Comparison of ENCODE assay signal across 29 cellular contexts in the genomic region with DNA sequence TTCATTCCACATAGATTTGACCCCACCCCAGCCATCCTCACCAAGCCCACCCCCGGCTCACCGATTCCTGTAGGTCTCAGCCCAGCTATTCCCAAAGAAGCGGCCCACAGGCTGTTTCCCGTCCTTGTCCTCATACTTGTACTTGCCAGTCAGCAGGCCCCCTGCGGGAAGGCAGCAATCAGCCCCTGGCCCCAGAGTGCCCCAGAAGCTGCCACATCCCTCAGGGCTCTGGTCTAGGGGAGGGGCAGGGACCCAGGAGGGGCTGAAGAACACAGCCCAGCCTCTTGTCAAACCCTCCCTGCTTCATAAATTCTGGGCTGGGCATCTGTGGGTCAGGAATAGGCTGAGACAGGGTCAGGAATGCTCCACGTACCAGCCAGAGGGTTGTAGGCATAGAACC. TPM values are rescaled to one million over a fixed set of nuclear protein-coding genes. Genes with fewer than 3 reads are reported as not detected.
"Had no signal": no experiment of that assay in that cellular context is flagged by ENCODE, and none has a peak within 500 bp of the region (broad histone marks: within the 10 kb centered on the region; RNA-seq: fewer than 3 reads in every experiment).

No MANE protein-coding gene starts in this region.

- H3K4me3 ChIP-seq: left lung, lower lobe of right lung, neural progenitor cell, ovary, right atrium auricular region, right lobe of liver, spleen, suprapubic skin, thoracic aorta, tibial artery, upper lobe of right lung had no signal

- H3K9ac ChIP-seq: neural progenitor cell had no signal

- H3K36me3 ChIP-seq: neural progenitor cell, ovary had no signal

- H3K4me2 ChIP-seq: neural progenitor cell had no signal

- H3K27ac Mint-ChIP-seq: immature natural killer cell; nephron progenitor cell; neural progenitor cell; progenitor cell of endocrine pancreas; stimulated activated effector memory CD8-positive, alpha-beta T cell treated with anti-CD3 and anti-CD28 coated beads, Interleukin-12 subunit alpha, Interleukin-12 subunit beta, amount 100 ng/mL, for 72 hours; stimulated activated naive CD8-positive, alpha-beta T cell treated with anti-CD3 and anti-CD28 coated beads, Interleukin-15, Interleukin-2, amounts not matched to agents 100 ng/mL and 50 ng/mL, for 24 hours had no signal

- H2AFZ ChIP-seq: neural progenitor cell had no signal

- DNase-seq: hypothalamus; immature natural killer cell; kidney; left colon; left lung; lower lobe of right lung; mammary epithelial cell; mesenchymal stem cell; nephron progenitor cell; occipital lobe; right lobe of liver; small intestine; spleen; stimulated activated CD4-positive, alpha-beta T cell treated with anti-CD3 and anti-CD28 coated beads, Interleukin-4, amount 100 ng/mL, for 24 hours; stimulated activated naive CD4-positive, alpha-beta T cell; tibial artery; trophoblast cell; upper lobe of right lung had no signal

- FAIRE-seq: islet of Langerhans, kidney, small intestine, urothelium cell line had no signal

- H3K9me3 Mint-ChIP-seq: immature natural killer cell; nephron progenitor cell; neural progenitor cell; stimulated activated effector memory CD8-positive, alpha-beta T cell treated with anti-CD3 and anti-CD28 coated beads, Interleukin-12 subunit alpha, Interleukin-12 subunit beta, amount 100 ng/mL, for 72 hours; stimulated activated naive CD8-positive, alpha-beta T cell treated with anti-CD3 and anti-CD28 coated beads, Interleukin-15, Interleukin-2, amounts not matched to agents 100 ng/mL and 50 ng/mL, for 24 hours had no signal

- H3K27me3 ChIP-seq: left lung, neural progenitor cell, neutrophil, ovary, right atrium auricular region, right lobe of liver, spleen, suprapubic skin, tibial artery, upper lobe of right lung had no signal

- H3K9me3 ChIP-seq: left lung, lower lobe of right lung, neutrophil, ovary, right atrium auricular region, right lobe of liver, spleen, suprapubic skin, thoracic aorta, tibial artery, upper lobe of right lung had no signal

- ATAC-seq: left lung; lower lobe of right lung; right lobe of liver; stimulated activated effector memory CD8-positive, alpha-beta T cell treated with anti-CD3 and anti-CD28 coated beads, Interleukin-12 subunit alpha, Interleukin-12 subunit beta, amount 100 ng/mL, for 72 hours; upper lobe of right lung had no signal

- H3K27ac ChIP-seq: left lung, lower lobe of right lung, neural progenitor cell, neutrophil, ovary, right atrium auricular region, right lobe of liver, spleen, suprapubic skin, thoracic aorta, tibial artery, upper lobe of right lung had no signal

- H3K4me3 Mint-ChIP-seq: immature natural killer cell; nephron progenitor cell; neural progenitor cell; stimulated activated effector memory CD8-positive, alpha-beta T cell treated with anti-CD3 and anti-CD28 coated beads, Interleukin-12 subunit alpha, Interleukin-12 subunit beta, amount 100 ng/mL, for 72 hours; stimulated activated naive CD8-positive, alpha-beta T cell treated with anti-CD3 and anti-CD28 coated beads, Interleukin-15, Interleukin-2, amounts not matched to agents 100 ng/mL and 50 ng/mL, for 24 hours had no signal

- H3K27me3 Mint-ChIP-seq: progenitor cell of endocrine pancreas; stimulated activated naive CD8-positive, alpha-beta T cell treated with anti-CD3 and anti-CD28 coated beads, Interleukin-15, Interleukin-2, amounts not matched to agents 100 ng/mL and 50 ng/mL, for 24 hours had no signal

RNA-seq across cellular contexts. Expression of a gene that starts 18.4 kb away (rescaled TPM):
- polyA plus RNA-seq: immature natural killer cell had no signal
